In the genomic region with DNA sequence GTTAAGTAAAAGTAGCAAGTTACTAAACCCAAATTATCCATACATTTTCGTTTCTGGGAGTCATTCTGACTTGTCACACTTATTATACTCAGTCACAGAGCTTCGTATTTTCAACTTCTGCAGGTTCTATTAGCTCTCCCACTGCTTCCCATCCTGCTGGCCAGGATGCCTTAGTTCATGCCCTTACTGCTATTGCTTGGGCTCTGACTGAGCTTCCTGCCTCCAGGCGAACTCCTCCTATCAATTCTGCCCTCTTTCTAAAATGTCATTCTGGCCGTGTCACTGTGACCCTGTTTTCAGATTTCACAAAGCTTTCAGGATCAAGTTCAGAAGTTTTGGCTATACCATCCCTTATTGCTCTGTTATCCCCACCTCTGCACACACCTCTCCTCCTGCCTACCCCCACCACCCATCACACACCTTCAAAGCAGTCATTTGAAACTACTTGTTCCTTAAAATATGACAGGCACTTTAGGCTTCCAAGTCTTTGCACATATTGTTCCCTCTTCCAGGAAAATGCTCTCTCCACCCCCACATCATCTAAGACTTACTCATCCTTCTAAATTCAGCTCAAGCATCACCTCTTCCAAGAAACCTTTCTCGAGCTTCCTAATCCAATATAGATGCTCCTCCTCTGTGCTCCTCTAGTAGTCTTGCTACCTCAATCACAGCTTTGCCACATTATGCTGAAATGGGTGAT, we compare ENCODE assay signal across 24 cellular contexts.
A peak's percentile ranks its signal among the peaks of the same experiment; 100 is the strongest.
DNase-seq lines count a peak whose midpoint lies in the region; ATAC-seq and TF ChIP-seq lines count a peak whose summit lies in the region.
"Had no signal": no experiment of that assay in that cellular context is flagged by ENCODE, and none has a peak within 500 bp of the region (broad histone marks: within the 10 kb centered on the region; RNA-seq: fewer than 3 reads in every experiment).

No MANE protein-coding gene starts in this region.

- H3K27ac Mint-ChIP-seq in nephron progenitor cell: no peak overlapping the region
- H3K27ac Mint-ChIP-seq: activated B cell treated with CpG ODN at 0.5 μM for 24 hours; activated naive CD8-positive, alpha-beta T cell treated with anti-CD3 and anti-CD28 coated beads, Interleukin-2, amount 10 ng/mL, durations not matched to agents 7 days and 5 days; HFFc6; memory B cell had no signal

- no peak overlapping the region for H3K9ac ChIP-seq in mammary epithelial cell (ENCODE audit: insufficient read depth, low read length)

- H3K27me3 ChIP-seq in mammary epithelial cell (ENCODE audit: insufficient read depth, low read length) (peaks cover 1% of the 10 kb centered on the region), gastroesophageal sphincter (no peaks in the 10 kb centered on the region)

- no peaks in the 10 kb centered on the region for H3K9me3 ChIP-seq in mammary epithelial cell (replicated peaks; ENCODE audit: insufficient read depth, low read length)
- no peaks in the 10 kb centered on the region for H3K9me3 ChIP-seq in gastroesophageal sphincter

- no peaks in the 10 kb centered on the region for H3K79me2 ChIP-seq in mammary epithelial cell (ENCODE audit: insufficient read depth, low read length)

- H3K4me2 ChIP-seq in mammary epithelial cell (ENCODE audit: insufficient read depth, low read depth, low read length): no peak overlapping the region

- no peak for TF ChIP-seq EP300 in gastroesophageal sphincter (IDR thresholded peaks at IDR 0.05)

- H4K20me1 ChIP-seq in mammary epithelial cell (ENCODE audit: insufficient read depth, low read length): no peaks in the 10 kb centered on the region

- peaks cover 3% of the 10 kb centered on the region for H3K27me3 Mint-ChIP-seq in nephron progenitor cell (ENCODE audit: low read depth, poor library complexity)
- H3K27me3 Mint-ChIP-seq: activated B cell treated with CpG ODN at 0.5 μM for 24 hours; activated naive CD8-positive, alpha-beta T cell treated with anti-CD3 and anti-CD28 coated beads, Interleukin-2, amount 10 ng/mL, durations not matched to agents 7 days and 5 days had no signal

- peaks cover 8% of the 10 kb centered on the region for H3K9me3 Mint-ChIP-seq in nephron progenitor cell
- H3K9me3 Mint-ChIP-seq: activated B cell treated with CpG ODN at 0.5 μM for 24 hours had no signal

- H3K4me3 ChIP-seq in mammary epithelial cell (replicated peaks in 1 of 3; ENCODE audit: insufficient read depth in 1 of 3, low read depth in 2 of 3, low read length in 3 of 3): no peak overlapping the region
- H3K4me3 ChIP-seq in gastroesophageal sphincter: no peak overlapping the region
- H3K4me3 ChIP-seq: coronary artery had no signal

- in situ Hi-C loops in mammary epithelial cell (cut with MboI; ENCODE audit: low sequenced_read_pairs in 2 of 2): no loop called here

- DNase-seq in AG08395 (ENCODE audit: low spot score) (peak; percentile 4), mammary epithelial cell (peak; percentile 16), renal cortical epithelial cell (ENCODE audit: low read depth) (peak; percentile 49), Ammon's horn (ENCODE audit: low spot score) (no peak), NCI-H146 treated with DMSO at 0.1 percent for 48 hours (lab: John Stamatoyannopoulos, UW; ENCODE audit: unreplicated experiment) (no peak), cortex of kidney (lab: John Stamatoyannopoulos, UW) (no peak), nephron progenitor cell (no peak)
- DNase-seq: activated B cell treated with CpG ODN at 0.5 μM for 24 hours; activated CD4-positive, alpha-beta T cell treated with anti-CD3 and anti-CD28 coated beads, Interleukin-2, amount 50 U/mL, for 4 hours; activated CD8-positive, alpha-beta memory T cell treated with anti-CD3 and anti-CD28 coated beads, Interleukin-2, amount 50 U/mL, for 48 hours; activated naive CD8-positive, alpha-beta T cell treated with anti-CD3 and anti-CD28 coated beads, Interleukin-2, amount 10 ng/mL, durations not matched to agents 7 days and 5 days; COR-L47; DND-41; foreskin melanocyte; HFFc6; KG1; NCI-H1694 treated with DMSO at 0.1 percent for 48 hours; NCI-H2227 treated with DMSO at 0.1 percent for 48 hours; OCI-M1; right cardiac atrium; T1000 had no signal

- WGBS in mammary epithelial cell (ENCODE audit: low coverage, missing lambda C conversion rate): 28% methylated on average over 5 of the region's 5 CpGs
- WGBS in gastroesophageal sphincter (ENCODE audit: low coverage in 1 of 2), 2 donors: 37 to 74% methylated on average over 4 to 5 of the region's 5 CpGs

- CTCF ChIA-PET in mammary epithelial cell (lab: Charles Lee; ENCODE audit: low non-redundant PET): no interaction called here

- H3K27ac ChIP-seq in mammary epithelial cell (ENCODE audit: insufficient read depth, low read depth, low read length): no peak overlapping the region
- no peak overlapping the region for H3K27ac ChIP-seq in gastroesophageal sphincter

- no peak overlapping the region for H2AFZ ChIP-seq in mammary epithelial cell (ENCODE audit: low read depth, low read length)

- H3K4me3 Mint-ChIP-seq in nephron progenitor cell: no peak overlapping the region
- H3K4me3 Mint-ChIP-seq: activated B cell treated with CpG ODN at 0.5 μM for 24 hours; activated naive CD8-positive, alpha-beta T cell treated with anti-CD3 and anti-CD28 coated beads, Interleukin-2, amount 10 ng/mL, durations not matched to agents 7 days and 5 days; HFFc6; memory B cell had no signal

- no peaks in the 10 kb centered on the region for H3K36me3 Mint-ChIP-seq in nephron progenitor cell (ENCODE audit: low read depth)
- H3K36me3 Mint-ChIP-seq: activated naive CD8-positive, alpha-beta T cell treated with anti-CD3 and anti-CD28 coated beads, Interleukin-2, amount 10 ng/mL, durations not matched to agents 7 days and 5 days; memory B cell had no signal

- no peak for TF ChIP-seq POLR2A in gastroesophageal sphincter (IDR thresholded peaks at IDR 0.05)

- H3K4me1 Mint-ChIP-seq in nephron progenitor cell: peaks cover 28% of the 10 kb centered on the region
- H3K4me1 Mint-ChIP-seq: activated B cell treated with CpG ODN at 0.5 μM for 24 hours; activated naive CD8-positive, alpha-beta T cell treated with anti-CD3 and anti-CD28 coated beads, Interleukin-2, amount 10 ng/mL, durations not matched to agents 7 days and 5 days; memory B cell had no signal

- intact Hi-C loops in mammary epithelial cell (cut with micrococcal nuclease): no loop called here

- dilution Hi-C loops in mammary epithelial cell (cut with HindIII; ENCODE audit: low sequenced_read_pairs): no loop called here

- H3K36me3 ChIP-seq in mammary epithelial cell (ENCODE audit: insufficient read depth, low read length) (no peaks in the 10 kb centered on the region), gastroesophageal sphincter (no peaks in the 10 kb centered on the region)

- H3K4me1 ChIP-seq in mammary epithelial cell (ENCODE audit: insufficient read depth, low read length) (peaks cover 7% of the 10 kb centered on the region), gastroesophageal sphincter (peaks cover 0 to 17% (median 3%) of the 10 kb centered on the region in 3 donors)

- peak; percentile 71 for ATAC-seq in gastroesophageal sphincter
- ATAC-seq: right cardiac atrium had no signal

- BruUV-seq in mammary epithelial cell (replicated peaks; lab: Mats Ljungman, UMichigan): no TSS peak

- TF ChIP-seq CTCF in mammary epithelial cell (conservative IDR thresholded peaks at IDR 0.05 in 1 of 2, IDR thresholded peaks at IDR 0.05 in 1 of 2; ENCODE audit: extremely low read depth in 1 of 2, insufficient read depth in 1 of 2, low read depth in 1 of 2, low read length in 2 of 2): no peak
- TF ChIP-seq CTCF in gastroesophageal sphincter (IDR thresholded peaks at IDR 0.05): no peak
- no peak for TF ChIP-seq CTCF in nephron progenitor cell (IDR thresholded peaks at IDR 0.05)

Comparison
In these comparisons a context has a peak if more than half of its experiments do, and no peak if none do; other contexts are left out.
1. DNase-seq: peak in AG08395 (single experiment), mammary epithelial cell (single experiment) and renal cortical epithelial cell (single experiment); none in Ammon's horn (single experiment), NCI-H146 treated with DMSO at 0.1 percent for 48 hours (single experiment), cortex of kidney (single experiment) and nephron progenitor cell (single experiment).